In genomic region chr4:151641983-151642382, GRCh38 we compare ENCODE assay signal across 23 cellular contexts.
"Had no signal": no experiment of that assay in that cellular context is flagged by ENCODE, and none has a peak within 500 bp of the region (broad histone marks: within the 10 kb centered on the region; RNA-seq: fewer than 3 reads in every experiment).

No MANE protein-coding gene starts in this region.

- H3K27ac Mint-ChIP-seq: activated CD4-positive, alpha-beta T cell treated with anti-CD3 and anti-CD28 coated beads for 36 hours; activated CD8-positive, alpha-beta T cell treated with anti-CD3 and anti-CD28 coated beads, Interleukin-2, amount 10 ng/mL, durations not matched to agents 7 days and 5 days; activated naive CD8-positive, alpha-beta T cell treated with anti-CD3 and anti-CD28 coated beads, Interleukin-2, amount 10 ng/mL, durations not matched to agents 7 days and 5 days had no signal

- H3K36me3 ChIP-seq: breast epithelium, SJCRH30 had no signal

- H3K27ac ChIP-seq: breast epithelium, Peyer's patch, RWPE1, SJCRH30, VCaP had no signal

- H3K27me3 Mint-ChIP-seq: activated CD4-positive, alpha-beta T cell treated with anti-CD3 and anti-CD28 coated beads for 36 hours had no signal

- ATAC-seq: activated CD4-positive, alpha-beta T cell treated with anti-CD3 and anti-CD28 coated beads for 36 hours; activated CD8-positive, alpha-beta T cell treated with anti-CD3 and anti-CD28 coated beads, Interleukin-2, amount 10 ng/mL, durations not matched to agents 7 days and 5 days had no signal

- H3K4me1 ChIP-seq: breast epithelium, Peyer's patch, SJCRH30 had no signal

- DNase-seq: activated CD4-positive, alpha-beta T cell treated with anti-CD3 and anti-CD28 coated beads for 36 hours; activated CD8-positive, alpha-beta memory T cell treated with anti-CD3 and anti-CD28 coated beads, Interleukin-2, amount 50 U/mL, for 48 hours; activated CD8-positive, alpha-beta T cell treated with anti-CD3 and anti-CD28 coated beads, Interleukin-2, amount 10 ng/mL, durations not matched to agents 7 days and 5 days; activated naive CD4-positive, alpha-beta T cell treated with anti-CD3 and anti-CD28 coated beads, Interleukin-2, amount 50 U/mL, for 16 hours; activated naive CD8-positive, alpha-beta T cell treated with anti-CD3 and anti-CD28 coated beads, Interleukin-2, amount 10 ng/mL, durations not matched to agents 7 days and 5 days; activated T-cell treated with anti-CD3 and anti-CD28 coated beads, Interleukin-2, amount 50 U/mL, for 1 hour; aorta; caudate nucleus; NCI-H1092 treated with DMSO at 0.1 percent for 48 hours; NCI-H1417 treated with DMSO at 0.1 percent for 48 hours; NCI-H1694; NCI-H2029; NCI-H510A treated with DMSO at 0.1 percent for 48 hours; NCI-H69; OCI-M1; Peyer's patch; Right ventricle myocardium superior; SJCRH30; SK-N-SH; T-helper 1 cell had no signal

- H3K27me3 ChIP-seq: breast epithelium, Peyer's patch, SJCRH30 had no signal

- H3K9me3 ChIP-seq: breast epithelium, Peyer's patch, SJCRH30, SK-N-SH had no signal

- H3K9me3 Mint-ChIP-seq: activated naive CD8-positive, alpha-beta T cell treated with anti-CD3 and anti-CD28 coated beads, Interleukin-2, amount 10 ng/mL, durations not matched to agents 7 days and 5 days had no signal

- H3K36me3 Mint-ChIP-seq: activated naive CD8-positive, alpha-beta T cell treated with anti-CD3 and anti-CD28 coated beads, Interleukin-2, amount 10 ng/mL, durations not matched to agents 7 days and 5 days had no signal

- H3K4me3 ChIP-seq: breast epithelium, Peyer's patch, SJCRH30 had no signal

- H3K4me3 Mint-ChIP-seq: activated CD4-positive, alpha-beta T cell treated with anti-CD3 and anti-CD28 coated beads for 36 hours; activated CD8-positive, alpha-beta T cell treated with anti-CD3 and anti-CD28 coated beads, Interleukin-2, amount 10 ng/mL, durations not matched to agents 7 days and 5 days; activated naive CD8-positive, alpha-beta T cell treated with anti-CD3 and anti-CD28 coated beads, Interleukin-2, amount 10 ng/mL, durations not matched to agents 7 days and 5 days had no signal

- H3K9me2 ChIP-seq: SK-N-SH had no signal

- H3K9ac ChIP-seq: SK-N-SH had no signal

- H3K4me1 Mint-ChIP-seq: activated CD4-positive, alpha-beta T cell treated with anti-CD3 and anti-CD28 coated beads for 36 hours; activated naive CD8-positive, alpha-beta T cell treated with anti-CD3 and anti-CD28 coated beads, Interleukin-2, amount 10 ng/mL, durations not matched to agents 7 days and 5 days had no signal

- H3K4me2 ChIP-seq: SK-N-SH had no signal
